In genomic region chr21:46376856-46377453, GRCh38 we compare ENCODE assay signal across 17 cellular contexts.
"Had no signal": no experiment of that assay in that cellular context is flagged by ENCODE, and none has a peak within 500 bp of the region (broad histone marks: within the 10 kb centered on the region; RNA-seq: fewer than 3 reads in every experiment).

No MANE protein-coding gene starts in this region.

- H3K4me3 Mint-ChIP-seq: activated naive CD4-positive, alpha-beta T cell treated with anti-CD3 and anti-CD28 coated beads for 36 hours; activated T-helper 17 cell treated with anti-CD3 and anti-CD28 coated beads, Interleukin-2, amount 50 U/mL, for 72 hours; stimulated activated naive CD8-positive, alpha-beta T cell treated with anti-CD3 and anti-CD28 coated beads, Interleukin-15, amount 100 ng/mL, for 72 hours; T-cell had no signal

- H3K4me3 ChIP-seq: cardiac muscle cell, lower lobe of right lung, skin epidermis, testis, upper lobe of right lung had no signal

- DNase-seq: activated CD4-positive, alpha-beta T cell treated with anti-CD3 and anti-CD28 coated beads, Interleukin-2, amount 50 U/mL, for 4 hours; activated CD4-positive, CD25-positive, alpha-beta regulatory T cell treated with anti-CD3 and anti-CD28 coated beads, Interleukin-2, amount 50 U/mL, for 72 hours; activated naive CD4-positive, alpha-beta T cell treated with anti-CD3 and anti-CD28 coated beads for 36 hours; esophagus squamous epithelium; left cardiac atrium; lower lobe of right lung; SK-N-SH; stimulated activated CD4-positive, alpha-beta T cell treated with anti-CD3 and anti-CD28 coated beads, Interleukin-4, amount 100 ng/mL, for 24 hours; stimulated activated naive CD8-positive, alpha-beta T cell treated with anti-CD3 and anti-CD28 coated beads, Interleukin-15, amount 100 ng/mL, for 72 hours; T-cell; T1000; testis; upper lobe of right lung had no signal

- H3K4me1 ChIP-seq: lower lobe of right lung, upper lobe of right lung had no signal

- H3K27me3 ChIP-seq: cardiac muscle cell, esophagus squamous epithelium, neutrophil, testis, upper lobe of right lung had no signal

- H3K4me1 Mint-ChIP-seq: activated T-helper 17 cell treated with anti-CD3 and anti-CD28 coated beads, Interleukin-2, amount 50 U/mL, for 72 hours; stimulated activated naive CD8-positive, alpha-beta T cell treated with anti-CD3 and anti-CD28 coated beads, Interleukin-15, amount 100 ng/mL, for 72 hours had no signal

- H3K9me3 ChIP-seq: esophagus squamous epithelium, lower lobe of right lung, neutrophil, SK-N-SH, testis, upper lobe of right lung had no signal

- H3K27ac ChIP-seq: cardiac muscle cell, esophagus squamous epithelium, lower lobe of right lung, neutrophil, testis, upper lobe of right lung had no signal

- H3K27ac Mint-ChIP-seq: activated naive CD4-positive, alpha-beta T cell treated with anti-CD3 and anti-CD28 coated beads for 36 hours; activated T-helper 17 cell treated with anti-CD3 and anti-CD28 coated beads, Interleukin-2, amount 50 U/mL, for 72 hours had no signal

- H3K27me3 Mint-ChIP-seq: activated T-helper 17 cell treated with anti-CD3 and anti-CD28 coated beads, Interleukin-2, amount 50 U/mL, for 72 hours; stimulated activated naive CD8-positive, alpha-beta T cell treated with anti-CD3 and anti-CD28 coated beads, Interleukin-15, amount 100 ng/mL, for 72 hours; T-cell had no signal

- H3K36me3 ChIP-seq: cardiac muscle cell, upper lobe of right lung had no signal
